ENCODE assay signal across 8 cellular contexts in the genomic region with DNA sequence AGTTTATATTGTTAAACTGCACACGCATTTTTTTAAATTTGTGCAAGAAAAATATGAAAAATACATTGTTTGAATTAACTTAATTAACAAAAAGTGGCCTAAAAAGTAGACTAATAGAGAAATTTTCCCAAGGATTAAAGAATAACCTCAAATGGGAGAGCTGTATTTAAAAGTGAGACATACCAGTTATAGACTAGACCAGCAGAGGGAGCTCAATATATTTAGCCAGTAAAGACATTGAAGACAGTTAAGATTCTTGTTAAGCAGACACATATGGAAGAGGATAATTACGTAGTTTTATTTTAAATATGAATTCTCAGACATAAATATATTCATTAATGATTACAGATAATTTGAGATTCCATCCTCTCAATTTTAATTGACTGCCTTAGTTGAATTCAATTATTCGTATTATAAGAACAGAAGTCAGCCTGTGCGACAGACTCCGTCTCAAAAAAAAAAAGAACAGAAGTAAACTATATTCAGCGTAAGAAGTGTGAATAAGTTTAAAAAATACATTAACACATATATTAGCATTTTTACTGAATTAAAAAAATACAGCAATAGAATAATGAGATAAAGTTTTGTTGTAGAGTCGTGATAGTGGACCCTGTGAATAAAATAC.
DNase-seq lines count a peak whose midpoint lies in the region; ATAC-seq, FAIRE-seq and TF ChIP-seq lines count a peak whose summit lies in the region.

No MANE protein-coding gene starts in this region.

- WGBS in adrenal gland, 4 donors: 45 to 62% (median 53%) methylated on average over 7 of the region's 7 CpGs

- no peaks in the 10 kb centered on the region for H4K20me1 ChIP-seq in keratinocyte (ENCODE audit: control insufficient read depth, extremely low read depth, insufficient read depth, low read length)

- H3K79me2 ChIP-seq in keratinocyte (ENCODE audit: control insufficient read depth, insufficient read depth, low read length): no peaks in the 10 kb centered on the region

- H3K4me3 Mint-ChIP-seq in T-helper 2 cell treated with Interferon-gamma antibody and Interleukin-4, amounts not matched to agents 5 μg/mL and 100 μg/mL, for 36 hours: no peak overlapping the region

- no peaks in the 10 kb centered on the region for H3K36me3 Mint-ChIP-seq in T-helper 2 cell treated with Interferon-gamma antibody and Interleukin-4, amounts not matched to agents 5 μg/mL and 100 μg/mL, for 36 hours (ENCODE audit: low read depth)

- no peaks in the 10 kb centered on the region for H3K27me3 Mint-ChIP-seq in T-helper 2 cell treated with Interferon-gamma antibody and Interleukin-4, amounts not matched to agents 5 μg/mL and 100 μg/mL, for 36 hours (ENCODE audit: low read depth)

- H3K9me1 ChIP-seq in keratinocyte (ENCODE audit: control insufficient read depth, extremely low read depth, insufficient read depth, low read length): no peaks in the 10 kb centered on the region

- TF ChIP-seq CTCF in AG04450 (IDR thresholded peaks at IDR 0.05; ENCODE audit: low read depth, low read length) (peak; percentile 65), adrenal gland (IDR thresholded peaks at IDR 0.05) (peak; percentile 34 to 65 (median 44)), keratinocyte (optimal IDR thresholded peaks at IDR 0.05 in 1 of 3, IDR thresholded peaks at IDR 0.05 in 1 of 3, conservative IDR thresholded peaks at IDR 0.05 in 1 of 3; ENCODE audit: extremely low read depth in 1 of 3, insufficient read depth in 2 of 3, low read length in 3 of 3) (peak in 2 of 3 experiments; percentile 38 to 42)

- H3K4me1 Mint-ChIP-seq in T-helper 2 cell treated with Interferon-gamma antibody and Interleukin-4, amounts not matched to agents 5 μg/mL and 100 μg/mL, for 36 hours (ENCODE audit: low read depth): no peaks in the 10 kb centered on the region

- H3K4me3 ChIP-seq in AG04450 (ENCODE audit: low read depth, low read length) (no peak overlapping the region), adrenal gland (no peak overlapping the region), keratinocyte (ENCODE audit: control insufficient read depth in 2 of 3, extremely low read depth in 1 of 3, insufficient read depth in 2 of 3, low read depth in 1 of 3, low read length in 3 of 3) (no peak overlapping the region)

- TF ChIP-seq POLR2A in adrenal gland (IDR thresholded peaks at IDR 0.05): no peak

- POLR2A ChIA-PET in AG04450 (lab: Yijun Ruan, JAX): no interaction called here

- peak; percentile 54 for ATAC-seq in GM18508 (IDR thresholded peaks at IDR 0.05; ENCODE audit: insufficient read depth, unreplicated experiment)
- peak; percentile 67 for ATAC-seq in HG02943 (IDR thresholded peaks at IDR 0.05; ENCODE audit: low read depth, unreplicated experiment)

- no peak overlapping the region for H3K4me2 ChIP-seq in keratinocyte (ENCODE audit: control insufficient read depth, extremely low read depth, insufficient read depth, low read depth, low read length)

- intact Hi-C loops in adrenal gland (cut with DNase I): loop anchor here in 1 of 2 donors (10.0 kb wide), 1 partner anchor 771 kb away; no protein-coding TSS in a partner anchor

- no peaks in the 10 kb centered on the region for H3K27me3 ChIP-seq in AG04450 (ENCODE audit: control insufficient read depth, insufficient read depth, low read length)
- H3K27me3 ChIP-seq in adrenal gland: no peaks in the 10 kb centered on the region
- H3K27me3 ChIP-seq in keratinocyte (ENCODE audit: control insufficient read depth, extremely low read depth, insufficient read depth, low read length): no peaks in the 10 kb centered on the region

- no peak overlapping the region for H2AFZ ChIP-seq in keratinocyte (ENCODE audit: control insufficient read depth, low read length)

- DNase-seq in AG04450 (ENCODE audit: low read depth, low spot score) (peak; percentile 11), NCI-H1930 (lab: John Stamatoyannopoulos, UW) (peak; percentile 2 to 20), adrenal gland (no peak), keratinocyte (ENCODE audit: low read depth, low spot score) (peak; percentile 2), activated gamma-delta T cell (lab: John Stamatoyannopoulos, UW) (no peak)
- DNase-seq in T-helper 2 cell treated with Interferon-gamma antibody and Interleukin-4, amounts not matched to agents 5 μg/mL and 100 μg/mL, for 36 hours (ENCODE audit: low spot score): no peak

- no peak overlapping the region for H3K27ac Mint-ChIP-seq in T-helper 2 cell treated with Interferon-gamma antibody and Interleukin-4, amounts not matched to agents 5 μg/mL and 100 μg/mL, for 36 hours

- dilution Hi-C loops in keratinocyte (cut with MboI; ENCODE audit: extremely low pct_ligation_motif_present, low sequenced_read_pairs): no loop called here

- H3K4me1 ChIP-seq in adrenal gland (replicated peaks in 1 of 2): no peaks in the 10 kb centered on the region
- no peaks in the 10 kb centered on the region for H3K4me1 ChIP-seq in keratinocyte (ENCODE audit: control insufficient read depth, extremely low read depth, insufficient read depth, low read length)

- H3K9ac ChIP-seq in keratinocyte (ENCODE audit: control insufficient read depth, extremely low read depth, insufficient read depth, low read length): no peak overlapping the region

- no peaks in the 10 kb centered on the region for H3K9me3 Mint-ChIP-seq in T-helper 2 cell treated with Interferon-gamma antibody and Interleukin-4, amounts not matched to agents 5 μg/mL and 100 μg/mL, for 36 hours

- CTCF ChIA-PET in AG04450 (lab: Charles Lee): interaction anchor here (0.7 to 6.3 kb wide), 4 partner anchors 9 to 776 kb away, joined by 3 to 57 read pairs (median 6); no protein-coding TSS in a partner anchor

- H3K27ac ChIP-seq in AG04450 (ENCODE audit: low read depth, low read length): no peak overlapping the region
- H3K27ac ChIP-seq in adrenal gland: no peak overlapping the region
- H3K27ac ChIP-seq in keratinocyte (ENCODE audit: control insufficient read depth, insufficient read depth, low read length): no peak overlapping the region

- H3K36me3 ChIP-seq in adrenal gland (replicated peaks in 1 of 2) (no peaks in the 10 kb centered on the region), keratinocyte (ENCODE audit: control insufficient read depth in 2 of 2, extremely low read depth in 1 of 2, insufficient read depth in 2 of 2, low read length in 2 of 2) (no peaks in the 10 kb centered on the region)

- FAIRE-seq in keratinocyte (lab: Jason Lieb, UNC): no peak

- H3K9me3 ChIP-seq in AG04450 (ENCODE audit: control insufficient read depth, insufficient read depth, low read length) (no peaks in the 10 kb centered on the region), adrenal gland (replicated peaks in 1 of 3) (no peaks in the 10 kb centered on the region), keratinocyte (ENCODE audit: control insufficient read depth, low read depth, low read length) (no peaks in the 10 kb centered on the region)

Comparison
In these comparisons a context has a peak if more than half of its experiments do, and no peak if none do; other contexts are left out.
1. DNase-seq: peak in AG04450 (single experiment), NCI-H1930 (2 of 2) and keratinocyte (single experiment); none in adrenal gland (0 of 7), T-helper 2 cell treated with Interferon-gamma antibody and Interleukin-4, amounts not matched to agents 5 μg/mL and 100 μg/mL, for 36 hours (single experiment) and activated gamma-delta T cell (single experiment).
2. Peak in every context shown above with its lines, with median percentiles within 50 percentile points of each other: CTCF ChIP-seq.